ENCODE assay signal across 20 cellular contexts in the genomic region with DNA sequence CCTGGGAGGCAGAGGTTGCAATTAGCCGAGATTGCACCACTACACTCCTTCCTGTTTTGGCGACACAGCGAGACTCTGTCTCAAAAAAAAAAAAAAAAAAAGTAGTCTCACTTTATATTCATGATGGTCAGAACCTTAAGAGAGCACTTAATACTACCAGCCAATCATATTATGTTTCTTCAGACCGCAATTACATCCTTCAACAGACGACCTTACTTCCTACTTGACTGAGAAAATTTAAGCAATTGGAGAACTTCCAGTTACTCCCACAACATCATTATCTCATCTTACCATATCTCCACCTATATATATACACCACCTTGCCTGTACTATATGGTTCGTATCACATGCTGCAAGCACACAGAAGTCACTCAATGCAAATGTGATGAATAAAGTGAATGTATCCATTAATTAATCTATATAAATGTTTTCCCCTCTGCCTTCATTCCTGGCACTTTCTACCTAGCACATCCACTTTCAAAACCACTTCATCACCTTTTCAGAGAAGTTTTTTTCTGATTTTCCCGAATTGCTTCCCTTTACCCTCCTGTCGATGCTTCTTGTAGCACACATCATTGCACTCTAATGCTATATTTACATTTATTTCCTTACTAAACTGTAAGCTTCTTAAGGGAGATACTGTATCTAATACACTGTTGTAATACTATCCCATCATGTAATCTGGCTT. TPM values are rescaled to one million over a fixed set of nuclear protein-coding genes. Genes with fewer than 3 reads are reported as not detected.
DNase-seq lines count a peak whose midpoint lies in the region; ATAC-seq, FAIRE-seq and TF ChIP-seq lines count a peak whose summit lies in the region.
"Had no signal": no experiment of that assay in that cellular context is flagged by ENCODE, and none has a peak within 500 bp of the region (broad histone marks: within the 10 kb centered on the region; RNA-seq: fewer than 3 reads in every experiment).

No MANE protein-coding gene starts in this region.

- intact Hi-C loops in Panc1 (cut with micrococcal nuclease; ENCODE audit: unreplicated experiment), result no loop called here
- intact Hi-C loops in activated CD8-positive, alpha-beta T cell treated with anti-CD3 and anti-CD28 coated beads for 36 hours (cut with micrococcal nuclease), result no loop called here

- 0 out of 3 replicates have a peak, but pooled peaks cover 4% of the 10 kb centered on the region for H3K36me3 Mint-ChIP-seq in GM23338 (ENCODE audit: low read depth)
- H3K36me3 Mint-ChIP-seq in activated CD8-positive, alpha-beta T cell treated with anti-CD3 and anti-CD28 coated beads for 36 hours (ENCODE audit: low read depth), result no peaks in the 10 kb centered on the region
- H3K36me3 Mint-ChIP-seq: activated naive CD8-positive, alpha-beta T cell had no signal

- no peak for TF ChIP-seq EP300 in A549 (IDR thresholded peaks at IDR 0.05)

- no peak overlapping the region for H2AFZ ChIP-seq in GM23338

- no peak for TF ChIP-seq POLR2A in A549 (IDR thresholded peaks at IDR 0.05; ENCODE audit: low read length)

- no peaks in the 10 kb centered on the region; the same call in 1 of the 2 replicates for H4K20me1 ChIP-seq in GM23338 (replicated peaks; ENCODE audit: insufficient read depth)

- H3K79me2 ChIP-seq in GM23338 (replicated peaks; ENCODE audit: insufficient read depth), result no peaks in the 10 kb centered on the region

- H3F3A ChIP-seq in GM23338 (replicated peaks; ENCODE audit: low read depth), result peaks cover 5% of the 10 kb centered on the region; the same call in 1 of the 2 replicates

- peaks cover 10% of the 10 kb centered on the region for H3K4me1 Mint-ChIP-seq in GM23338
- no peaks in the 10 kb centered on the region for H3K4me1 Mint-ChIP-seq in activated CD8-positive, alpha-beta T cell treated with anti-CD3 and anti-CD28 coated beads for 36 hours (ENCODE audit: low read depth)
- H3K4me1 Mint-ChIP-seq: neural crest cell had no signal

- no peak for FAIRE-seq in A549 (lab: Jason Lieb, UNC)
- FAIRE-seq: GM19239 had no signal

- POLR2A ChIA-PET in A549 (lab: Yijun Ruan, JAX), result no interaction called here
- POLR2A ChIA-PET in Panc1 (lab: Charles Lee), result interaction anchor here (0.6 to 0.7 kb wide), 3 partner anchors 8 to 81 kb away, joined by 3 to 10 read pairs (median 9); no protein-coding TSS in a partner anchor
- POLR2A ChIA-PET in activated CD8-positive, alpha-beta T cell treated with anti-CD3 and anti-CD28 coated beads for 36 hours (lab: Charles Lee), result interaction anchor here (0.6 kb wide), 1 partner anchor 20 kb away, joined by 3 read pairs; no protein-coding TSS in a partner anchor

- H3K9me2 ChIP-seq in GM23338 (ENCODE audit: insufficient read depth), result no peaks in the 10 kb centered on the region

- peak overlapping the region; percentile 44 for H3K4me2 ChIP-seq in A549
- H3K4me2 ChIP-seq in GM23338, result peak overlapping the region; percentile 59

- H3K9me3 ChIP-seq in A549 (no peaks in the 10 kb centered on the region), Panc1 (ENCODE audit: control insufficient read depth, insufficient read depth, low read depth, low read length) (no peaks in the 10 kb centered on the region), iPS-15b (ENCODE audit: control insufficient read depth, insufficient read depth, low read length) (no peaks in the 10 kb centered on the region)
- H3K9me3 ChIP-seq: breast epithelium, thyroid gland had no signal

- DNase-seq in A549 (ENCODE audit: low read depth in 1 of 2, low spot score in 1 of 2) (no peak), GM23338 (ENCODE audit: low spot score) (no peak), Panc1 (ENCODE audit: low read depth, low spot score) (no peak)
- no peak for DNase-seq in activated naive CD4-positive, alpha-beta T cell (lab: John Stamatoyannopoulos, UW)
- no peak for DNase-seq in activated CD8-positive, alpha-beta T cell treated with anti-CD3 and anti-CD28 coated beads for 36 hours
- DNase-seq: activated T-cell treated with anti-CD3 and anti-CD28 coated beads, Interleukin-2, amount 50 U/mL, for 48 hours; NCI-H1694 treated with DMSO at 0.1 percent for 48 hours; NCI-H2227 treated with DMSO at 0.1 percent for 48 hours had no signal

- ATAC-seq in A549, result no peak
- no peak for ATAC-seq in GM23338
- ATAC-seq in Panc1, result peak; percentile 26; the same call in 1 of the 2 replicates
- no peak for ATAC-seq in HG03095 (IDR thresholded peaks at IDR 0.05; ENCODE audit: unreplicated experiment)
- no peak for ATAC-seq in GM18502 (IDR thresholded peaks at IDR 0.05; ENCODE audit: poor library complexity, unreplicated experiment)
- ATAC-seq in activated CD8-positive, alpha-beta T cell treated with anti-CD3 and anti-CD28 coated beads for 36 hours, result no peak
- ATAC-seq: stimulated activated memory B cell treated with anti-CD40 and anti-IgM and Interleukin-4, amounts not matched to agents 10 μg/mL and 1 μg/mL and 100 μg/mL, for 72 hours had no signal

- peak overlapping the region; percentile 27 for H3K9ac ChIP-seq in iPS-15b (ENCODE audit: low read depth, low read length)

- H3K4me1 ChIP-seq in A549, result peaks cover 15% of the 10 kb centered on the region
- H3K4me1 ChIP-seq in GM23338 (ENCODE audit: insufficient read depth), result peaks cover 12% of the 10 kb centered on the region
- peaks cover 66% of the 10 kb centered on the region for H3K4me1 ChIP-seq in Panc1 (ENCODE audit: control insufficient read depth, insufficient read depth, low read length)
- H3K4me1 ChIP-seq in iPS-15b (ENCODE audit: control insufficient read depth, insufficient read depth, low read length), result peaks cover 16% of the 10 kb centered on the region
- H3K4me1 ChIP-seq: breast epithelium had no signal

- BruUV-seq in Panc1 (replicated peaks; lab: Mats Ljungman, UMichigan), result no TSS peak

- in situ Hi-C loops in Panc1 (cut with HindIII; ENCODE audit: low pct_unique_long_range_greater_than_20kb, low sequenced_read_pairs), result no loop called here

- H3K4me3 ChIP-seq in A549 (no peak overlapping the region), GM23338 (0 out of 2 replicates have a peak overlapping the region, but pooled peaks have one; percentile 8), Panc1 (ENCODE audit: low read depth in 2 of 2, low read length in 2 of 2) (no peak overlapping the region), iPS-15b (ENCODE audit: low read depth, low read length) (no peak overlapping the region)
- H3K4me3 ChIP-seq: breast epithelium, thyroid gland had no signal

- H3K36me3 ChIP-seq in GM23338 (ENCODE audit: insufficient read depth) (no peaks in the 10 kb centered on the region), Panc1 (ENCODE audit: control insufficient read depth, insufficient read depth, low read length) (peaks cover under 1% of the 10 kb centered on the region), iPS-15b (ENCODE audit: control insufficient read depth, insufficient read depth, low read length) (no peaks in the 10 kb centered on the region)
- H3K36me3 ChIP-seq: breast epithelium, thyroid gland had no signal

- peaks cover 2% of the 10 kb centered on the region for H3K27me3 Mint-ChIP-seq in GM23338 (ENCODE audit: insufficient read depth, low read depth, poor library complexity)
- H3K27me3 Mint-ChIP-seq in activated CD8-positive, alpha-beta T cell treated with anti-CD3 and anti-CD28 coated beads for 36 hours, result no peaks in the 10 kb centered on the region
- H3K27me3 Mint-ChIP-seq: activated CD4-positive, alpha-beta memory T cell treated with anti-CD3 and anti-CD28 coated beads, Interleukin-2, amount 10 ng/mL, durations not matched to agents 7 days and 5 days; activated naive CD8-positive, alpha-beta T cell; dendritic cell treated with granulocyte-macrophage colony-stimulating factor and Interleukin-4, amounts not matched to agents 40 ng/mL and 50 ng/mL, for 4 days; stimulated activated memory B cell treated with anti-CD40 and anti-IgM and Interleukin-4, amounts not matched to agents 10 μg/mL and 1 μg/mL and 100 μg/mL, for 72 hours had no signal

- 79% methylated on average over 8 of the region's 8 CpGs for WGBS in A549 (ENCODE audit: missing lambda C conversion rate)

- H3K27me3 ChIP-seq in GM23338 (ENCODE audit: insufficient read depth), result no peaks in the 10 kb centered on the region
- no peaks in the 10 kb centered on the region for H3K27me3 ChIP-seq in Panc1 (ENCODE audit: control insufficient read depth, insufficient read depth, low read length)
- no peaks in the 10 kb centered on the region for H3K27me3 ChIP-seq in iPS-15b (ENCODE audit: control insufficient read depth, insufficient read depth, low read length)
- H3K27me3 ChIP-seq: breast epithelium, thyroid gland had no signal

- H3K27ac ChIP-seq in A549 (peak overlapping the region; percentile 9 to 42; a peak in 3 of 6 replicates), GM23338 (ENCODE audit: low read depth) (peak overlapping the region; percentile 88), Panc1 (ENCODE audit: low read length) (peak overlapping the region; percentile 96)
- H3K27ac ChIP-seq: breast epithelium, thyroid gland had no signal

- no peaks in the 10 kb centered on the region for H3K9me3 Mint-ChIP-seq in GM23338
- no peaks in the 10 kb centered on the region for H3K9me3 Mint-ChIP-seq in activated CD8-positive, alpha-beta T cell treated with anti-CD3 and anti-CD28 coated beads for 36 hours
- H3K9me3 Mint-ChIP-seq: activated CD4-positive, alpha-beta memory T cell treated with anti-CD3 and anti-CD28 coated beads, Interleukin-2, amount 10 ng/mL, durations not matched to agents 7 days and 5 days; dendritic cell treated with granulocyte-macrophage colony-stimulating factor and Interleukin-4, amounts not matched to agents 40 ng/mL and 50 ng/mL, for 4 days; HFFc6; neural crest cell; stimulated activated memory B cell treated with anti-CD40 and anti-IgM and Interleukin-4, amounts not matched to agents 10 μg/mL and 1 μg/mL and 100 μg/mL, for 72 hours had no signal

- no peak overlapping the region for H3K27ac Mint-ChIP-seq in GM23338
- no peak overlapping the region for H3K27ac Mint-ChIP-seq in activated CD8-positive, alpha-beta T cell treated with anti-CD3 and anti-CD28 coated beads for 36 hours
- H3K27ac Mint-ChIP-seq: activated CD4-positive, alpha-beta memory T cell treated with anti-CD3 and anti-CD28 coated beads, Interleukin-2, amount 10 ng/mL, durations not matched to agents 7 days and 5 days; activated naive CD8-positive, alpha-beta T cell; dendritic cell treated with granulocyte-macrophage colony-stimulating factor and Interleukin-4, amounts not matched to agents 40 ng/mL and 50 ng/mL, for 4 days; HFFc6; stimulated activated memory B cell treated with anti-CD40 and anti-IgM and Interleukin-4, amounts not matched to agents 10 μg/mL and 1 μg/mL and 100 μg/mL, for 72 hours had no signal

- no peak for TF ChIP-seq RAD21 in A549 (conservative IDR thresholded peaks at IDR 0.05 in 1 of 2, IDR thresholded peaks at IDR 0.05 in 1 of 2)

- no peak overlapping the region for H3K4me3 Mint-ChIP-seq in GM23338
- no peak overlapping the region for H3K4me3 Mint-ChIP-seq in activated CD8-positive, alpha-beta T cell treated with anti-CD3 and anti-CD28 coated beads for 36 hours
- H3K4me3 Mint-ChIP-seq: activated CD4-positive, alpha-beta memory T cell treated with anti-CD3 and anti-CD28 coated beads, Interleukin-2, amount 10 ng/mL, durations not matched to agents 7 days and 5 days; activated naive CD8-positive, alpha-beta T cell; dendritic cell treated with granulocyte-macrophage colony-stimulating factor and Interleukin-4, amounts not matched to agents 40 ng/mL and 50 ng/mL, for 4 days; HFFc6; neural crest cell; stimulated activated memory B cell treated with anti-CD40 and anti-IgM and Interleukin-4, amounts not matched to agents 10 μg/mL and 1 μg/mL and 100 μg/mL, for 72 hours had no signal

- TF ChIP-seq CTCF in A549 (IDR thresholded peaks at IDR 0.05) (no peak), GM23338 (conservative IDR thresholded peaks at IDR 0.05; ENCODE audit: low read depth in 2 of 2) (no peak), Panc1 (IDR thresholded peaks at IDR 0.05) (no peak)
- no peak for TF ChIP-seq CTCF in activated CD8-positive, alpha-beta T cell treated with anti-CD3 and anti-CD28 coated beads for 36 hours (IDR thresholded peaks at IDR 0.05)

- CTCF ChIA-PET in A549 (lab: Yijun Ruan, JAX) (interaction anchor here (1.0 to 1.2 kb wide), 2 partner anchors 30 to 74 kb away, joined by 3 read pairs; no protein-coding TSS in a partner anchor), Panc1 (lab: Charles Lee) (no interaction called here)
- CTCF ChIA-PET in activated CD8-positive, alpha-beta T cell treated with anti-CD3 and anti-CD28 coated beads for 36 hours (lab: Charles Lee), result interaction anchor here (1.5 kb wide), 1 partner anchor 37 kb away, joined by 4 read pairs; no protein-coding TSS in a partner anchor

RNA-seq across cellular contexts. Expression of gene ATP5MG, which starts 13.8 kb away (rescaled TPM):
- polyA plus RNA-seq in A549 (2011; rRNA removed) (242 and 337 TPM in 2 replicates), A549 (2017; fragmentation: RNase III; extraction: RNeasy Plus Mini Kit Qiagen cat#74134 plus additional on column Dnase treatment) (437 to 446 TPM (median 438 TPM) in 3 replicates), GM23338 (2016; fragmentation: Nextera tagmentation; extraction: Ambion mirVana) (987 and 1,075 TPM in 2 replicates)
- 103 and 136 TPM in 2 replicates for polyA plus RNA-seq in A549 (2012; cell fraction: cytosol; rRNA removed)
- polyA plus RNA-seq in A549 (2012; cell fraction: nucleus; rRNA removed), result 37.7 and 77.1 TPM in 2 replicates
- 30.8 and 39.5 TPM in 2 replicates for polyA minus RNA-seq in A549 (2011; rRNA and poly(A)+ RNA removed)
- 41.7 and 50.1 TPM in 2 replicates for total RNA-seq in GM23338 (2014; rRNA removed; shearing (Covaris generic))
- 504 TPM for total RNA-seq in Panc1 (2021; ENCODE audit: unreplicated experiment)
- polyA plus RNA-seq in Panc1 (2012; ENCODE audit: insufficient read length), result 755 TPM
- 100 to 1,000 TPM; 237 to 249 TPM for total RNA-seq in activated CD8-positive, alpha-beta T cell treated with anti-CD3 and anti-CD28 coated beads for 36 hours

RNA-seq across cellular contexts. Expression of gene KMT2A, which starts 21.1 kb away (rescaled TPM):
- polyA plus RNA-seq in A549 (2011; rRNA removed), result 20.3 and 28.4 TPM in 2 replicates
- 8.3 and 9.3 TPM in 2 replicates for polyA plus RNA-seq in A549 (2012; cell fraction: cytosol; rRNA removed)
- 17.6 and 25.6 TPM in 2 replicates for polyA plus RNA-seq in A549 (2012; cell fraction: nucleus; rRNA removed)
- polyA plus RNA-seq in A549 (2017; fragmentation: RNase III; extraction: RNeasy Plus Mini Kit Qiagen cat#74134 plus additional on column Dnase treatment), result 6.8 to 9.7 TPM (median 7.1 TPM) in 3 replicates
- polyA minus RNA-seq in A549 (2011; rRNA and poly(A)+ RNA removed), result 61.1 and 62.5 TPM in 2 replicates
- total RNA-seq in GM23338 (2014; rRNA removed; shearing (Covaris generic)), result 66.6 and 72.2 TPM in 2 replicates
- polyA plus RNA-seq in GM23338 (2016; fragmentation: Nextera tagmentation; extraction: Ambion mirVana), result 29.0 and 34.3 TPM in 2 replicates
- total RNA-seq in Panc1 (2021; ENCODE audit: unreplicated experiment), result 139 TPM
- polyA plus RNA-seq in Panc1 (2012; ENCODE audit: insufficient read length), result 74.2 TPM
- 10 to 100 TPM; 68.8 to 75.0 TPM for total RNA-seq in activated CD8-positive, alpha-beta T cell treated with anti-CD3 and anti-CD28 coated beads for 36 hours

RNA-seq across cellular contexts. Expression of gene UBE4A, which starts 55.8 kb away (rescaled TPM):
- polyA plus RNA-seq in A549 (2011; rRNA removed) (18.9 and 28.7 TPM in 2 replicates), A549 (2017; fragmentation: RNase III; extraction: RNeasy Plus Mini Kit Qiagen cat#74134 plus additional on column Dnase treatment) (11.4 to 12.1 TPM (median 11.9 TPM) in 3 replicates), GM23338 (2016; fragmentation: Nextera tagmentation; extraction: Ambion mirVana) (9.9 and 11.8 TPM in 2 replicates)
- polyA plus RNA-seq in A549 (2012; cell fraction: cytosol; rRNA removed), result 3.5 and 4.0 TPM in 2 replicates
- polyA plus RNA-seq in A549 (2012; cell fraction: nucleus; rRNA removed), result 4.1 and 6.5 TPM in 2 replicates
- 29.8 and 32.6 TPM in 2 replicates for polyA minus RNA-seq in A549 (2011; rRNA and poly(A)+ RNA removed)
- total RNA-seq in GM23338 (2014; rRNA removed; shearing (Covaris generic)), result 42.2 and 42.8 TPM in 2 replicates
- total RNA-seq in Panc1 (2021; ENCODE audit: unreplicated experiment), result 57.9 TPM
- 17.5 TPM for polyA plus RNA-seq in Panc1 (2012; ENCODE audit: insufficient read length)
- 10 to 100 TPM; 40.2 to 40.5 TPM for total RNA-seq in activated CD8-positive, alpha-beta T cell treated with anti-CD3 and anti-CD28 coated beads for 36 hours

Comparison
In these comparisons a context has a peak if more than half of its experiments do, and no peak if none do; other contexts are left out.
1. H3K27ac ChIP-seq: peak in every context shown above with its lines; median percentile 96 in Panc1; 88 in GM23338; 26 in A549.